Comparison of ENCODE assay signal across 9 cellular contexts in genomic region chr19:31408460-31409124, GRCh38. TPM values are rescaled to one million over a fixed set of nuclear protein-coding genes. Genes with fewer than 3 reads are reported as not detected.
DNase-seq lines count a peak whose midpoint lies in the region; ATAC-seq and TF ChIP-seq lines count a peak whose summit lies in the region.
"Had no signal": no experiment of that assay in that cellular context is flagged by ENCODE, and none has a peak within 500 bp of the region (broad histone marks: within the 10 kb centered on the region; RNA-seq: fewer than 3 reads in every experiment).

No MANE protein-coding gene starts in this region.

- peaks cover 57% of the 10 kb centered on the region for H3K4me1 Mint-ChIP-seq in WTC11

- H3K27me3 ChIP-seq in heart left ventricle (no peaks in the 10 kb centered on the region), skeletal muscle satellite cell (ENCODE audit: control insufficient read depth, insufficient read depth, low read length) (no peaks in the 10 kb centered on the region)
- H3K27me3 ChIP-seq: neural progenitor cell had no signal

- peaks cover 19% of the 10 kb centered on the region for H3K36me3 Mint-ChIP-seq in WTC11
- H3K36me3 Mint-ChIP-seq: neural progenitor cell had no signal

- POLR2A ChIA-PET in HEK293 (lab: Yijun Ruan, JAX) = interaction anchor here (0.5 to 0.9 kb wide), 3 partner anchors 56 to 746 kb away, joined by 3 to 6 read pairs (median 4); no protein-coding TSS in a partner anchor
- POLR2A ChIA-PET in WTC11 (lab: Charles Lee) = no interaction called here

- WGBS in heart left ventricle, 4 donors = 34 to 55% (median 44%) methylated on average over 3 of the region's 3 CpGs

- CTCF ChIA-PET in HEK293 (lab: Yijun Ruan, JAX) (interaction anchor here (0.6 to 1.3 kb wide), 7 partner anchors 11 to 904 kb away, joined by 3 to 5 read pairs (median 3); no protein-coding TSS in a partner anchor), WTC11 (lab: Charles Lee) (interaction anchor here (0.9 to 1.3 kb wide), 3 partner anchors 11 to 354 kb away, joined by 3 to 5 read pairs (median 3); no protein-coding TSS in a partner anchor)

- no peaks in the 10 kb centered on the region for H3K9me3 ChIP-seq in HEK293 (ENCODE audit: control insufficient read depth, insufficient read depth, low read depth, low read length)
- no peaks in the 10 kb centered on the region for H3K9me3 ChIP-seq in heart left ventricle
- no peaks in the 10 kb centered on the region for H3K9me3 ChIP-seq in skeletal muscle satellite cell (replicated peaks; ENCODE audit: low read length)

- H3K4me2 ChIP-seq in skeletal muscle satellite cell (ENCODE audit: low read length) = peak overlapping the region; percentile 12
- H3K4me2 ChIP-seq: neural progenitor cell had no signal

- H3K27ac ChIP-seq in HEK293 (ENCODE audit: extremely low read depth, low read depth, low read length) = no peak overlapping the region
- H3K27ac ChIP-seq in heart left ventricle = peak overlapping the region in 9 of 12 donors; percentile 17 to 77 (median 58)
- H3K27ac ChIP-seq: neural progenitor cell had no signal

- TF ChIP-seq POLR2A in heart left ventricle (IDR thresholded peaks at IDR 0.05) = no peak

- no peak overlapping the region for H3K4me3 Mint-ChIP-seq in WTC11
- H3K4me3 Mint-ChIP-seq: neural progenitor cell had no signal

- TF ChIP-seq CTCF in HEK293 (tag by site-specific recombination; IDR thresholded peaks at IDR 0.05) (no peak), WTC11 (IDR thresholded peaks at IDR 0.05) (no peak), heart left ventricle (IDR thresholded peaks at IDR 0.05) (no peak)

- H3K9ac ChIP-seq in skeletal muscle satellite cell (ENCODE audit: low read depth, low read length) = peak overlapping the region; percentile 32
- H3K9ac ChIP-seq: neural progenitor cell had no signal

- intact Hi-C loops in heart left ventricle (cut with DNase I) = no loop called here

- peak overlapping the region; percentile 94 for H3K27ac Mint-ChIP-seq in WTC11
- H3K27ac Mint-ChIP-seq: neural progenitor cell had no signal

- peaks cover 14% of the 10 kb centered on the region for H3K9me3 Mint-ChIP-seq in WTC11

- H3K4me3 ChIP-seq in HEK293 (ENCODE audit: low read depth, low read length) = no peak overlapping the region
- no peak overlapping the region for H3K4me3 ChIP-seq in heart left ventricle
- no peak overlapping the region for H3K4me3 ChIP-seq in skeletal muscle satellite cell (ENCODE audit: low read length)
- H3K4me3 ChIP-seq: neural progenitor cell had no signal

- ATAC-seq in WTC11 = peak; percentile 55
- ATAC-seq in heart left ventricle = peak; percentile 37 to 96 (median 92)
- no peak for ATAC-seq in HG02759 (IDR thresholded peaks at IDR 0.05; ENCODE audit: unreplicated experiment)

- no peaks in the 10 kb centered on the region; a peak in 1 of 3 replicates for H3K36me3 ChIP-seq in HEK293 (ENCODE audit: control insufficient read depth in 2 of 2, insufficient read depth in 1 of 2, low read length in 2 of 2)
- no peaks in the 10 kb centered on the region for H3K36me3 ChIP-seq in heart left ventricle
- no peaks in the 10 kb centered on the region for H3K36me3 ChIP-seq in skeletal muscle satellite cell (ENCODE audit: insufficient read depth, low read length)
- H3K36me3 ChIP-seq: neural progenitor cell had no signal

- H3K27me3 Mint-ChIP-seq in WTC11 (ENCODE audit: low read depth) = no peaks in the 10 kb centered on the region

- H3K4me1 ChIP-seq in HEK293 (ENCODE audit: control insufficient read depth, insufficient read depth, low read length) (peaks cover 6% of the 10 kb centered on the region), heart left ventricle (peaks cover 0 to 11% (median 0%) of the 10 kb centered on the region in 12 donors), skeletal muscle satellite cell (ENCODE audit: control insufficient read depth, insufficient read depth, low read length) (peaks cover 18% of the 10 kb centered on the region)
- H3K4me1 ChIP-seq: neural progenitor cell had no signal

- DNase-seq in WTC11 (ENCODE audit: low spot score) = no peak
- DNase-seq in heart left ventricle = peak in 4 of 5 donors; percentile 32 to 41 (median 36)
- no peak for DNase-seq in activated CD4-positive, alpha-beta T cell treated with anti-CD3 and anti-CD28 coated beads, Interleukin-2, amount 50 U/mL, for 1 hour
- DNase-seq in NK-92 treated with Interleukin-12 subunit alpha and Interleukin-12 subunit beta, amount 100 ng/mL, for 24 hours (lab: John Stamatoyannopoulos, UW) = no peak
- DNase-seq in RPMI8226 = no peak

TF ChIP-seq in HEK293, 187 proteins besides CTCF, POLR2A, EP300 and RAD21 (continues in another document):
- TF ChIP-seq ZNF2 (tag by site-specific recombination; IDR thresholded peaks at IDR 0.05) (no peak), ZBTB6 (tag by site-specific recombination; IDR thresholded peaks at IDR 0.05) (no peak), ZNF354C (tag by site-specific recombination; IDR thresholded peaks at IDR 0.05; ENCODE audit: borderline replicate concordance, low read depth) (no peak), ZNF707 (tag by site-specific recombination; IDR thresholded peaks at IDR 0.05) (no peak), ZFP69B (tag by site-specific recombination; IDR thresholded peaks at IDR 0.05) (no peak), ZNF311 (tag by site-specific recombination; IDR thresholded peaks at IDR 0.05; ENCODE audit: borderline replicate concordance) (no peak), ZNF138 (tag by site-specific recombination; IDR thresholded peaks at IDR 0.05; ENCODE audit: borderline replicate concordance) (no peak)

TF ChIP-seq in WTC11, 78 proteins besides CTCF, POLR2A, EP300 and RAD21:
- TF ChIP-seq SMAD4 (CRISPR knock-in tag; IDR thresholded peaks at IDR 0.05) (no peak), ZNF138 (CRISPR knock-in tag; conservative IDR thresholded peaks at IDR 0.05) (no peak), RELA (CRISPR knock-in tag; IDR thresholded peaks at IDR 0.05; ENCODE audit: borderline replicate concordance) (no peak), KAT7 (CRISPR knock-in tag; IDR thresholded peaks at IDR 0.05; ENCODE audit: borderline replicate concordance) (no peak)

RNA-seq across cellular contexts. Expression of gene TSHZ3, which starts 59.4 kb away (rescaled TPM):
- 21.4 to 22.3 TPM (median 21.6 TPM) in 3 replicates for total RNA-seq in WTC11 (2021)
- total RNA-seq in heart left ventricle = 10 to 100 TPM in 1 of 9 donors, 1 to 10 TPM in 8; 2.0 to 11.5 (median 2.7) TPM
- 1 to 10 TPM in 1 of 2 donors, under 1 TPM in 1; 0.88 to 1.8 TPM for polyA plus RNA-seq in heart left ventricle
- total RNA-seq in skeletal muscle satellite cell (2012; rRNA removed) = 5.8 and 6.1 TPM in 2 replicates

Comparison
In these comparisons a context has a peak if more than half of its experiments do, and no peak if none do; other contexts are left out.
1. DNase-seq: peak in heart left ventricle (4 of 5); none in WTC11 (single experiment), activated CD4-positive, alpha-beta T cell treated with anti-CD3 and anti-CD28 coated beads, Interleukin-2, amount 50 U/mL, for 1 hour (single experiment), NK-92 treated with Interleukin-12 subunit alpha and Interleukin-12 subunit beta, amount 100 ng/mL, for 24 hours (single experiment) and RPMI8226 (single experiment).